ENCODE assay signal across 1 cellular context in the genomic region with DNA sequence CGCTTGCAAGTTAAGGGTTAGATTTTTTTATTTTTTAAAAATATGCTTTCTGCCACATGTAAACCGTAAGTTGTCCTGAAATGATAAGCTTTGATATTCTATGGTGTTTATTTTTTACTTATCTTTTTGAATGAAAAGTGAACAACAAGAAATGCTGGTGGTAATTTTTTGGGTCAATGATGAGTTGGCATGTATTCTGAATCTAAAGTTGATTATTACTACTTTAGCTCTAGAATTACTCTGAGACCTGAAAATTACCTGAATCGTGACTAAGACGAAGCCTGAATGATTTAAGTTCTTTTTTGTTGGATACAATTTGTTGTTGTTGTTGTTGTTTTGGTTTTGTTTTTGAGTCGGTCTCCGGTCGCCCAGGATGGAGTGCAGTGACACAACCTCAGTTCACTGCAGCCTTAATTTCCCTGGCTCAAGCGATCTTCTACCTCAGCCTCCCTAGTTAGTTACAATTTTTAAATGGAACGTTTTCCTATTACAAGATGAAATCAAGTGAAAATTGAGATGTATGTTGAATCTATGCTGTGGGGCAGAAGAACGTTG.
TF ChIP-seq lines count a peak whose summit lies in the region.

No MANE protein-coding gene starts in this region.

TF ChIP-seq in HepG2, 621 proteins besides CTCF, POLR2A, EP300 and RAD21:
- no peak for TF ChIP-seq CREB1 (IDR thresholded peaks at IDR 0.05)
- peak; percentile 7; the same call in 1 of the 2 replicates for TF ChIP-seq CREB1 (CRISPR knock-in tag; IDR thresholded peaks at IDR 0.05)
- peak; percentile 51; the same call in 1 of the 2 replicates for TF ChIP-seq ARNT2 (CRISPR knock-in tag; IDR thresholded peaks at IDR 0.05; ENCODE audit: low read depth)
- TF ChIP-seq, protein P1, sequence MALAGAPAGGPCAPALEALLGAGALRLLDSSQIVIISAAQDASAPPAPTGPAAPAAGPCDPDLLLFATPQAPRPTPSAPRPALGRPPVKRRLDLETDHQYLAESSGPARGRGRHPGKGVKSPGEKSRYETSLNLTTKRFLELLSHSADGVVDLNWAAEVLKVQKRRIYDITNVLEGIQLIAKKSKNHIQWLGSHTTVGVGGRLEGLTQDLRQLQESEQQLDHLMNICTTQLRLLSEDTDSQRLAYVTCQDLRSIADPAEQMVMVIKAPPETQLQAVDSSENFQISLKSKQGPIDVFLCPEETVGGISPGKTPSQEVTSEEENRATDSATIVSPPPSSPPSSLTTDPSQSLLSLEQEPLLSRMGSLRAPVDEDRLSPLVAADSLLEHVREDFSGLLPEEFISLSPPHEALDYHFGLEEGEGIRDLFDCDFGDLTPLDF (CRISPR knock-in tag; IDR thresholded peaks at IDR 0.05), result no peak
- TF ChIP-seq, protein P2, sequence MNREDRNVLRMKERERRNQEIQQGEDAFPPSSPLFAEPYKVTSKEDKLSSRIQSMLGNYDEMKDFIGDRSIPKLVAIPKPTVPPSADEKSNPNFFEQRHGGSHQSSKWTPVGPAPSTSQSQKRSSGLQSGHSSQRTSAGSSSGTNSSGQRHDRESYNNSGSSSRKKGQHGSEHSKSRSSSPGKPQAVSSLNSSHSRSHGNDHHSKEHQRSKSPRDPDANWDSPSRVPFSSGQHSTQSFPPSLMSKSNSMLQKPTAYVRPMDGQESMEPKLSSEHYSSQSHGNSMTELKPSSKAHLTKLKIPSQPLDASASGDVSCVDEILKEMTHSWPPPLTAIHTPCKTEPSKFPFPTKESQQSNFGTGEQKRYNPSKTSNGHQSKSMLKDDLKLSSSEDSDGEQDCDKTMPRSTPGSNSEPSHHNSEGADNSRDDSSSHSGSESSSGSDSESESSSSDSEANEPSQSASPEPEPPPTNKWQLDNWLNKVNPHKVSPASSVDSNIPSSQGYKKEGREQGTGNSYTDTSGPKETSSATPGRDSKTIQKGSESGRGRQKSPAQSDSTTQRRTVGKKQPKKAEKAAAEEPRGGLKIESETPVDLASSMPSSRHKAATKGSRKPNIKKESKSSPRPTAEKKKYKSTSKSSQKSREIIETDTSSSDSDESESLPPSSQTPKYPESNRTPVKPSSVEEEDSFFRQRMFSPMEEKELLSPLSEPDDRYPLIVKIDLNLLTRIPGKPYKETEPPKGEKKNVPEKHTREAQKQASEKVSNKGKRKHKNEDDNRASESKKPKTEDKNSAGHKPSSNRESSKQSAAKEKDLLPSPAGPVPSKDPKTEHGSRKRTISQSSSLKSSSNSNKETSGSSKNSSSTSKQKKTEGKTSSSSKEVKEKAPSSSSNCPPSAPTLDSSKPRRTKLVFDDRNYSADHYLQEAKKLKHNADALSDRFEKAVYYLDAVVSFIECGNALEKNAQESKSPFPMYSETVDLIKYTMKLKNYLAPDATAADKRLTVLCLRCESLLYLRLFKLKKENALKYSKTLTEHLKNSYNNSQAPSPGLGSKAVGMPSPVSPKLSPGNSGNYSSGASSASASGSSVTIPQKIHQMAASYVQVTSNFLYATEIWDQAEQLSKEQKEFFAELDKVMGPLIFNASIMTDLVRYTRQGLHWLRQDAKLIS (CRISPR knock-in tag; IDR thresholded peaks at IDR 0.05), result 0 out of 2 replicates have a peak, but pooled peaks have one; percentile 37
- TF ChIP-seq THAP11 (CRISPR knock-in tag; IDR thresholded peaks at IDR 0.05), result no peak
- TF ChIP-seq ZNF335 (CRISPR knock-in tag; IDR thresholded peaks at IDR 0.05), result 0 out of 2 replicates have a peak, but pooled peaks have one; percentile 7
TF ChIP-seq in HepG2: peak in this region for 4.
